ENCODE assay signal across 29 cellular contexts in genomic region chr14:89056394-89056793, GRCh38.
DNase-seq lines count a peak whose midpoint lies in the region; FAIRE-seq and TF ChIP-seq lines count a peak whose summit lies in the region.
"Had no signal": no experiment of that assay in that cellular context is flagged by ENCODE, and none has a peak within 500 bp of the region (broad histone marks: within the 10 kb centered on the region; RNA-seq: fewer than 3 reads in every experiment).

No MANE protein-coding gene starts in this region.

- H3K4me1 ChIP-seq in H1 (replicated peaks in 1 of 4; ENCODE audit: control insufficient read depth in 3 of 4, insufficient read depth in 4 of 4, low read length in 3 of 4), result no peaks in the 10 kb centered on the region
- H3K4me1 ChIP-seq: A549, BE2C, BLaER1 had no signal

- no peak overlapping the region for H3K23ac ChIP-seq in H1 (ENCODE audit: insufficient read length)

- DNase-seq in H1 (ENCODE audit: low read depth in 1 of 2, low spot score in 2 of 2), result no peak
- DNase-seq in activated T-cell treated with anti-CD3 and anti-CD28 coated beads, Interleukin-2, amount 50 U/mL, for 1 hour, result no peak
- DNase-seq: 8988T; ACHN; AML-193; BE2C; C1 segment of cervical spinal cord; Caco-2; Calu3; CD4-positive, alpha-beta memory T cell; CD4-positive, alpha-beta T cell; CD4-positive, CD25-positive, alpha-beta regulatory T cell; CD8-positive, alpha-beta memory T cell; CD8-positive, alpha-beta T cell; COR-L47; DMS 273 treated with DMSO at 0.1 percent for 48 hours; DMS153; DMS53; DMS79; DMS79 treated with DMSO at 0.1 percent for 48 hours; DND-41; EL had no signal

- TF ChIP-seq EP300 in H1 (IDR thresholded peaks at IDR 0.05; ENCODE audit: borderline replicate concordance in 1 of 2, low read depth in 2 of 2, low read length in 2 of 2), result no peak

- H3K23me2 ChIP-seq in H1 (ENCODE audit: low read depth, low read length), result no peaks in the 10 kb centered on the region; the same call in 1 of the 2 replicates

- H3K9me3 ChIP-seq in H1 (ENCODE audit: insufficient read depth in 2 of 2, low read depth in 1 of 2, low read length in 1 of 2), result peaks cover 0 to 4% of the 10 kb centered on the region in 2 experiments; a peak in 1 of 4 replicates
- H3K9me3 ChIP-seq: A549, BE2C, Caco-2 had no signal

- no peak for TF ChIP-seq RAD21 in H1 (IDR thresholded peaks at IDR 0.05 in 1 of 2, conservative IDR thresholded peaks at IDR 0.05 in 1 of 2; ENCODE audit: low read depth in 2 of 2, low read length in 2 of 2)

- H3K14ac ChIP-seq in H1 (ENCODE audit: insufficient read length), result no peak overlapping the region

- no peak overlapping the region for H3K27ac ChIP-seq in H1 (ENCODE audit: low read depth, low read length)
- H3K27ac ChIP-seq: 22Rv1; A549; BLaER1; BLaER1 treated with 17β-estradiol and CSF1 and Interleukin-3, amounts not matched to agents 10 nM and 100 nM; C4-2B had no signal

- WGBS in H1 (ENCODE audit: extremely low coverage in 1 of 2, insufficient coverage in 1 of 2, insufficient read length in 1 of 2, insufficient replicate concordance in 2 of 2, low coverage in 1 of 2, low lambda C conversion rate in 2 of 2, missing lambda C conversion rate in 1 of 2), 2 experiments, result 93% methylated on average over 4 of the region's 4 CpGs; no CpG with 5 or more reads in 1 of the 2 experiments

- no peaks in the 10 kb centered on the region for H3K79me1 ChIP-seq in H1 (ENCODE audit: low read depth, low read length)

- FAIRE-seq in H1 (lab: Jason Lieb, UNC), result no peak
- FAIRE-seq: A204.1, A549, D721Med had no signal

- POLR2A ChIA-PET in H1 (lab: Charles Lee; ENCODE audit: partially characterized antibody), result no interaction called here

- H2AK5ac ChIP-seq in H1 (ENCODE audit: low read depth, low read length), result no peak overlapping the region

- H3K36me3 ChIP-seq in H1 (ENCODE audit: control insufficient read depth in 2 of 4, insufficient read depth in 4 of 4, low read length in 3 of 4), result no peaks in the 10 kb centered on the region
- H3K36me3 ChIP-seq: BE2C, BLaER1 had no signal

- no peak overlapping the region for H2BK5ac ChIP-seq in H1 (ENCODE audit: low read depth, low read length)

- no peak overlapping the region for H4K8ac ChIP-seq in H1 (ENCODE audit: extremely low read depth, insufficient read depth, low read length)

- H3K4ac ChIP-seq in H1 (replicated peaks; ENCODE audit: insufficient read length, low read depth, low read length), result no peak overlapping the region

- no peak overlapping the region for H2BK12ac ChIP-seq in H1 (ENCODE audit: low read depth, low read length)

- no peak overlapping the region for H3K9ac ChIP-seq in H1 (replicated peaks in 1 of 4; ENCODE audit: extremely low read depth in 1 of 4, low read depth in 3 of 4, low read length in 3 of 4)
- H3K9ac ChIP-seq: BLaER1; BLaER1 treated with 17β-estradiol and CSF1 and Interleukin-3, amounts not matched to agents 10 nM and 100 nM had no signal

- H2BK15ac ChIP-seq in H1 (ENCODE audit: low read length), result no peak overlapping the region

- H2AFZ ChIP-seq in H1 (ENCODE audit: low read length), result no peak overlapping the region

- no peak overlapping the region for H3K4me2 ChIP-seq in H1 (ENCODE audit: insufficient read depth in 1 of 2, low read depth in 2 of 2, low read length in 2 of 2)
- H3K4me2 ChIP-seq: A549; BLaER1; BLaER1 treated with 17β-estradiol and CSF1 and Interleukin-3, amounts not matched to agents 10 nM and 100 nM had no signal

- no peak overlapping the region for H3K18ac ChIP-seq in H1 (ENCODE audit: extremely low read depth, low read length)

- H3K27me3 ChIP-seq in H1 (replicated peaks in 1 of 4; ENCODE audit: control insufficient read depth in 3 of 4, extremely low read depth in 1 of 4, insufficient read depth in 3 of 4, low read length in 3 of 4), result no peaks in the 10 kb centered on the region
- H3K27me3 ChIP-seq: BE2C; BLaER1; BLaER1 treated with 17β-estradiol and CSF1 and Interleukin-3, amounts not matched to agents 10 nM and 100 nM had no signal

- H4K5ac ChIP-seq in H1 (ENCODE audit: insufficient read length, low read depth, low read length), result no peak overlapping the region

- H4K20me1 ChIP-seq in H1 (replicated peaks in 1 of 2; ENCODE audit: control insufficient read depth in 1 of 2, insufficient read depth in 2 of 2, low read length in 2 of 2), result no peaks in the 10 kb centered on the region
- H4K20me1 ChIP-seq: BLaER1; BLaER1 treated with 17β-estradiol and CSF1 and Interleukin-3, amounts not matched to agents 10 nM and 100 nM had no signal

- CTCF ChIA-PET in H1 (lab: Charles Lee; ENCODE audit: partially characterized antibody), result interaction anchor here (0.6 to 1.7 kb wide), 4 partner anchors 10 to 860 kb away, joined by 3 to 5 read pairs (median 4); no protein-coding TSS in a partner anchor

- no peak overlapping the region for H2BK120ac ChIP-seq in H1 (replicated peaks; ENCODE audit: low read depth, low read length)

- H2BK20ac ChIP-seq in H1 (ENCODE audit: low read length), result no peak overlapping the region

- peak overlapping the region; percentile 8 for H4K91ac ChIP-seq in H1 (replicated peaks; ENCODE audit: insufficient read length, low read length)

- no peaks in the 10 kb centered on the region for H3K79me2 ChIP-seq in H1 (ENCODE audit: control insufficient read depth in 1 of 2, insufficient read depth in 2 of 2, low read length in 2 of 2)

- no peak for TF ChIP-seq CTCF in H1 (IDR thresholded peaks at IDR 0.05; ENCODE audit: control extremely low read depth in 1 of 3, insufficient read depth in 1 of 3, low read depth in 1 of 3, low read length in 3 of 3)

- no peak overlapping the region for H3K4me3 ChIP-seq in H1 (ENCODE audit: extremely low read depth in 1 of 4, insufficient read depth in 2 of 4, low read depth in 3 of 4, low read length in 4 of 4)
- H3K4me3 ChIP-seq: A549; BLaER1; BLaER1 treated with 17β-estradiol and CSF1 and Interleukin-3, amounts not matched to agents 10 nM and 100 nM had no signal

- H3K56ac ChIP-seq in H1 (replicated peaks; ENCODE audit: insufficient read length, low read depth, low read length), result no peak overlapping the region

- no peak for TF ChIP-seq POLR2A in H1 (IDR thresholded peaks at IDR 0.05; ENCODE audit: control extremely low read depth in 1 of 2, low read depth in 2 of 2, low read length in 2 of 2)

TF ChIP-seq in H1, 55 proteins besides CTCF, POLR2A, EP300 and RAD21:
- TF ChIP-seq RXRA (IDR thresholded peaks at IDR 0.05; ENCODE audit: insufficient read depth, low read depth, low read length) (no peak), NANOG (IDR thresholded peaks at IDR 0.05; ENCODE audit: insufficient read depth, low read depth, low read length, poor library complexity, severe bottlenecking) (no peak), EZH2 (IDR thresholded peaks at IDR 0.05; ENCODE audit: low read depth, low read length, severe bottlenecking) (no peak), BCL11A (IDR thresholded peaks at IDR 0.05; ENCODE audit: low read depth in 2 of 2, low read length in 2 of 2) (no peak), BACH1 (IDR thresholded peaks at IDR 0.05; ENCODE audit: low read length) (no peak)
